16 cellular contexts compared by ENCODE assay signal in the genomic region with DNA sequence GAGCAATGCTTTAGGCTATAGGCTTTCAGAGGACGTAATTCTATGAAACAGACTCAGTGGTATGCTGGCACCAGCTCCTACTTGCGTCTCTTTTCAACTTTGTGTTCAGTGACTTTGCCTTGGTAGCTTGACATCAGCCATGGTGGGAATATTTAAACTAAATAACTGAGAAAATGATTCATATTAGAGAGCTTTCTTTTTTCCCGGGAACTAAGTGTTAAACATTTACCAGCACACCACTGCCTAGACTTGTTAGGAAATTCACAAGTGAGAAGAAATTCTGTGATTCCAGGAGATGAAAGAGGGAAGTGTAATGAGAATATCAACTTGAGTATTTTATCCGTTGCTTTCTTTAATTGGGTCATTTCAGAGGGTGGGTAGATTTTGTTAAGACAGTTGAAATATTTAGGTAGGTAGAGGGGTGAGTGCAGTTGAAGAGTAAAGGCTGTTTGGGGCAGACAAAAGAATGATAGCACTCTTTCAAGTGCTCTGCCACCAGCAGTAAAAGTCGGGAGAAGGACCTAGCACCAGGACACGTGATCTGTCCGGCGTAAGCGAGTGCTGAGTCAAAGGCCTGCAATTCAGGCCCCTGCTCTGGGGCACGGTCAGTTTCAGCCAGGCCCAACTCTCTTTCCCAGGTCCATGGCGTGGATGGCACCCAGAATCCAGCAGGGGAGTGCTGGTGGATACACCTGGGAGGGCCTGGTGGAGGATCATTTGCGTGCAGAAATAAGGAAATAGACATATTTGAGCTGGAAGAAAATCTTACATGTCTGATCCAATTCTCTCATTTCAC.
"Had no signal": no experiment of that assay in that cellular context is flagged by ENCODE, and none has a peak within 500 bp of the region (broad histone marks: within the 10 kb centered on the region; RNA-seq: fewer than 3 reads in every experiment).

No MANE protein-coding gene starts in this region.

- H3K9me3 Mint-ChIP-seq: activated CD4-positive, alpha-beta memory T cell treated with anti-CD3 and anti-CD28 coated beads, Interleukin-2, amount 10 ng/mL, durations not matched to agents 7 days and 5 days; activated naive CD4-positive, alpha-beta T cell treated with anti-CD3 and anti-CD28 coated beads, Interleukin-2, amount 50 U/mL, for 72 hours; naive B cell; stimulated activated memory B cell treated with anti-CD40 and anti-IgM and Interleukin-4, amounts not matched to agents 10 μg/mL and 1 μg/mL and 100 μg/mL, for 72 hours had no signal

- H3K27me3 ChIP-seq: thyroid gland had no signal

- H3K4me3 ChIP-seq: esophagus squamous epithelium, thyroid gland had no signal

- H3K4me3 Mint-ChIP-seq: activated CD4-positive, alpha-beta memory T cell treated with anti-CD3 and anti-CD28 coated beads, Interleukin-2, amount 10 ng/mL, durations not matched to agents 7 days and 5 days; stimulated activated memory B cell treated with anti-CD40 and anti-IgM and Interleukin-4, amounts not matched to agents 10 μg/mL and 1 μg/mL and 100 μg/mL, for 72 hours; T-helper 17 cell had no signal

- DNase-seq: activated CD4-positive, alpha-beta memory T cell treated with anti-CD3 and anti-CD28 coated beads, Interleukin-2, amount 10 ng/mL, durations not matched to agents 7 days and 5 days; activated CD4-positive, alpha-beta T cell treated with anti-CD3 and anti-CD28 coated beads for 4 hours; activated gamma-delta T cell; activated T-cell treated with anti-CD3 and anti-CD28 coated beads, Interleukin-2, amount 50 U/mL, for 48 hours; amniotic stem cell; caudate nucleus; esophagus squamous epithelium; glutamatergic neuron; naive B cell; stimulated activated CD4-positive, alpha-beta T cell treated with anti-CD3 and anti-CD28 coated beads, Interleukin-2, amount 100 ng/mL, for 48 hours; T-helper 17 cell; thyroid gland had no signal

- H3K36me3 Mint-ChIP-seq: activated naive CD4-positive, alpha-beta T cell treated with anti-CD3 and anti-CD28 coated beads, Interleukin-2, amount 50 U/mL, for 72 hours; naive B cell; stimulated activated memory B cell treated with anti-CD40 and anti-IgM and Interleukin-4, amounts not matched to agents 10 μg/mL and 1 μg/mL and 100 μg/mL, for 72 hours had no signal

- H3K4me1 ChIP-seq: parathyroid adenoma, thyroid gland had no signal

- ATAC-seq: activated naive CD4-positive, alpha-beta T cell treated with anti-CD3 and anti-CD28 coated beads, Interleukin-2, amount 50 U/mL, for 72 hours; left lobe of liver; stimulated activated memory B cell treated with anti-CD40 and anti-IgM and Interleukin-4, amounts not matched to agents 10 μg/mL and 1 μg/mL and 100 μg/mL, for 72 hours; T-helper 17 cell had no signal

- H3K9me3 ChIP-seq: esophagus squamous epithelium, thyroid gland had no signal

- H3K27ac ChIP-seq: esophagus squamous epithelium, parathyroid adenoma, thyroid gland had no signal

- H3K4me1 Mint-ChIP-seq: activated CD4-positive, alpha-beta memory T cell treated with anti-CD3 and anti-CD28 coated beads, Interleukin-2, amount 10 ng/mL, durations not matched to agents 7 days and 5 days; naive B cell; stimulated activated memory B cell treated with anti-CD40 and anti-IgM and Interleukin-4, amounts not matched to agents 10 μg/mL and 1 μg/mL and 100 μg/mL, for 72 hours had no signal

- H3K27ac Mint-ChIP-seq: activated CD4-positive, alpha-beta memory T cell treated with anti-CD3 and anti-CD28 coated beads, Interleukin-2, amount 10 ng/mL, durations not matched to agents 7 days and 5 days; activated naive CD4-positive, alpha-beta T cell treated with anti-CD3 and anti-CD28 coated beads, Interleukin-2, amount 50 U/mL, for 72 hours; naive B cell; stimulated activated memory B cell treated with anti-CD40 and anti-IgM and Interleukin-4, amounts not matched to agents 10 μg/mL and 1 μg/mL and 100 μg/mL, for 72 hours; T-helper 17 cell had no signal

- H3K36me3 ChIP-seq: esophagus squamous epithelium, thyroid gland had no signal
